ENCODE assay signal across 10 cellular contexts in the genomic region with DNA sequence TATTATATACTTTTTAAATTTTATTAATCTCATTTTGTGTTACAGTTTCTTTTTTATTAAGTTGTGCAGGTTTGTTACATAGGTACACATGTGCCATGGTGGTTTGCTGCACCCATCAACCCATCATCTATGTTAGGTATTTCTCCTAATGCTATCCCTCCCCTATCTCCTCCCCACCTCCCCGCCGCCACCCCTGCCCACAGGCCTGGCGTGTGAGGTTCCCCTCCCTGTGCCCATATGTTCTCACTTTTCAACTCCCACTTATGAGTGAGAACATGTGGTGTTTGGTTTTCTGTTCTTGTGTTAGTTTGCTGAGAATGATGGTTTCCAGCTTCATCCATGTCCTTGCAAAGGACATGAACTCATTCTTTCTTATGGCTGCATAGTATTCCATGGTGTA. TPM values are rescaled to one million over a fixed set of nuclear protein-coding genes. Genes with fewer than 3 reads are reported as not detected.
"Had no signal": no experiment of that assay in that cellular context is flagged by ENCODE, and none has a peak within 500 bp of the region (broad histone marks: within the 10 kb centered on the region; RNA-seq: fewer than 3 reads in every experiment).

No MANE protein-coding gene starts in this region.

RNA-seq across cellular contexts. Expression of a gene that starts 29.8 kb away (rescaled TPM):
- total RNA-seq: activated naive CD4-positive, alpha-beta T cell treated with anti-CD3 and anti-CD28 coated beads for 36 hours; activated naive CD4-positive, alpha-beta T cell treated with anti-CD3 and anti-CD28 coated beads, Interleukin-2, amount 50 U/mL, for 72 hours; activated naive CD8-positive, alpha-beta T cell treated with anti-CD3 and anti-CD28 coated beads for 36 hours; activated naive CD8-positive, alpha-beta T cell treated with anti-CD3 and anti-CD28 coated beads, Interleukin-2, amount 10 ng/mL, durations not matched to agents 7 days and 5 days; activated T-cell treated with anti-CD3 and anti-CD28 coated beads, Interleukin-2, amount 50 U/mL, for 4 hours; activated T-cell treated with anti-CD3 and anti-CD28 coated beads, Interleukin-2, amount 50 U/mL, for 72 hours; activated T-helper 1 cell treated with anti-CD3 and anti-CD28 coated beads, Interleukin-12 subunit alpha, Interleukin-12 subunit beta, Interleukin-2, Interleukin-4 antibody, amounts not matched to agents 30 ng/mL and 10 ng/mL and 1 ng/mL, durations not matched to agents 14 hours and 24 hours and 36 hours; activated T-helper 17 cell treated with anti-CD3 and anti-CD28 coated beads, Interleukin-2, amount 50 U/mL, for 72 hours; activated T-helper 2 cell treated with anti-CD3 and anti-CD28 coated beads, Interferon-gamma antibody, Interleukin-2, Interleukin-4, amounts not matched to agents 10 μg/mL and 5 μg/mL and 100 μg/mL, durations not matched to agents 14 hours and 24 hours and 36 hours; ascending aorta had no signal
